7 cellular contexts compared by ENCODE assay signal in genomic region chr7:39833180-39833788, GRCh38.
A peak's percentile ranks its signal among the peaks of the same experiment; 100 is the strongest.
DNase-seq lines count a peak whose midpoint lies in the region; ATAC-seq and TF ChIP-seq lines count a peak whose summit lies in the region.
"Not testable (repeated sequence)": the region's sequence is repeated elsewhere in the genome, so short reads cannot be mapped to it uniquely, and the experiment has no call there.

No MANE protein-coding gene starts in this region.

- H3K4me3 ChIP-seq in MG63: peak overlapping the region; percentile 40
- H3K4me3 ChIP-seq in epithelial cell of esophagus (ENCODE audit: low read length): peak overlapping the region; percentile 9
- H3K4me3 ChIP-seq in skeletal muscle satellite cell (ENCODE audit: low read length): peak overlapping the region; percentile 64

- H3K36me3 ChIP-seq in MG63; skeletal muscle satellite cell (ENCODE audit: insufficient read depth, low read length): not testable (repeated sequence)

- peak; percentile 80 for ATAC-seq in GM18868 (IDR thresholded peaks at IDR 0.05; ENCODE audit: unreplicated experiment)
- ATAC-seq in left lobe of liver: peak; percentile 91

- H3K4me1 ChIP-seq in skeletal muscle satellite cell (ENCODE audit: control insufficient read depth, insufficient read depth, low read length): not testable (repeated sequence)

- H3K9me3 ChIP-seq in MG63; skeletal muscle satellite cell (replicated peaks; ENCODE audit: low read length): not testable (repeated sequence)

- H3K9ac ChIP-seq in skeletal muscle satellite cell (ENCODE audit: low read depth, low read length): not testable (repeated sequence)

- not testable (repeated sequence) for TF ChIP-seq CTCF in epithelial cell of esophagus (IDR thresholded peaks at IDR 0.05; ENCODE audit: insufficient read depth, low read depth, low read length, missing control alignments)

- not testable (repeated sequence) for H3K27me3 ChIP-seq in MG63; skeletal muscle satellite cell (ENCODE audit: control insufficient read depth, insufficient read depth, low read length)

- DNase-seq in MG63 (peak; percentile 79), SHP77 treated with DMSO at 0.1 percent for 48 hours (lab: John Stamatoyannopoulos, UW) (peak; percentile 58), activated T-helper 1 cell treated with Interleukin-2 at 50 U/mL for 16 hours (ENCODE audit: low read depth) (peak; percentile 4), epithelial cell of esophagus (ENCODE audit: low read depth) (peak; percentile 24), left lobe of liver (ENCODE audit: low spot score) (peak; percentile 49)

- peak overlapping the region; percentile 82 for H3K4me2 ChIP-seq in skeletal muscle satellite cell (ENCODE audit: low read length)

Comparison
In these comparisons a context has a peak if more than half of its experiments do, and no peak if none do; other contexts are left out.
1. Peak in every context shown above with its lines: DNase-seq, ATAC-seq and H3K4me3 ChIP-seq.
2. DNase-seq: peak in every context shown above with its lines; median percentile 79 in MG63; 58 in SHP77 treated with DMSO at 0.1 percent for 48 hours; 49 in left lobe of liver; 24 in epithelial cell of esophagus; 4 in activated T-helper 1 cell treated with Interleukin-2 at 50 U/mL for 16 hours.
3. H3K4me3 ChIP-seq: peak in every context shown above with its lines; median percentile 64 in skeletal muscle satellite cell; 40 in MG63; 9 in epithelial cell of esophagus.